8 cellular contexts compared by ENCODE assay signal in the genomic region with DNA sequence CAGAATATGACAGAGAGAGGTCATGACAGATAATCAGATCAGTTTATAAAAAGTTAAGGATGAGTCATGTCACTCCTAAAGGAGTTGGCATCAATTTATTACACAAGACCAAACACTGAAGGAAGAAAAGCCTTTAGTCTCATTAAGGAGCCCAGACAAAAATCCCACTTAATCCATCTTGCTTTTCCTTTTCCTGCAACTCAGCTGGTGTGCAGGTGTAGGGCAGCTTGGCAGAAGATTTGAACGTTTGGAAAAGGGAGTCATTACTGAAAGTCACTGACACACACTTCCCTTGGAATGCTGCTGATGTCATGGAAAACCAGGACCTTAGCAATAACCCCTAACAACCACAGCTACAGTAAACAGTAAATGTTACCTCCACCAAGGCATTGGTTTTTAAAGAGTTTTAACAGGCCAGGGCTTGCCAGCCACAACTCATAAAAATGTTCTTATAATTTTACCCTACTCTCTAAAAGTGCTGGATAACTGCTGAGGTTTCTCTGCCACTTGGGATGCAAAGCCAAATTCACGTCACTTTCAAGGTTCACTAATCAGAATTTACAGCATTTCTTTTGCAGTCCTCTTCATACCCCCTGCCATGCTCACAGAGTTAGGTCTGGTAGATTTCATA.
DNase-seq lines count a peak whose midpoint lies in the region; ATAC-seq lines count a peak whose summit lies in the region.

No MANE protein-coding gene starts in this region.

- DNase-seq in G401 (ENCODE audit: low spot score) (peak; percentile 66), NCI-H82 (lab: John Stamatoyannopoulos, UW) (peak; percentile 95), non-pigmented ciliary epithelial cell (ENCODE audit: low read depth) (peak; percentile 95), posterior vena cava (ENCODE audit: low spot score) (no peak), middle frontal gyrus (ENCODE audit: extremely low spot score, low spot score) (no peak)

- H3K4me3 ChIP-seq in esophagus (ENCODE audit: low read depth in 1 of 2, low read length in 2 of 2): no peak overlapping the region

- no peaks in the 10 kb centered on the region for H3K27me3 ChIP-seq in esophagus (ENCODE audit: control insufficient read depth in 1 of 2, insufficient read depth in 2 of 2, low read length in 2 of 2)

- peaks cover 0 to 5% of the 10 kb centered on the region in 2 donors for H3K4me1 ChIP-seq in esophagus (ENCODE audit: control insufficient read depth in 2 of 2, insufficient read depth in 2 of 2, low read length in 1 of 2)

- no peaks in the 10 kb centered on the region for H3K36me3 ChIP-seq in esophagus (ENCODE audit: control insufficient read depth in 2 of 2, insufficient read depth in 2 of 2, low read length in 1 of 2)

- H3K27ac ChIP-seq in esophagus (ENCODE audit: low read depth in 2 of 2, low read length in 1 of 2): peak overlapping the region; percentile 80 to 86

- H3K9me3 ChIP-seq in esophagus (ENCODE audit: control insufficient read depth in 2 of 2, insufficient read depth in 1 of 2, low read depth in 1 of 2, low read length in 1 of 2): no peaks in the 10 kb centered on the region

- in situ Hi-C loops in G401 (cut with HindIII; ENCODE audit: low sequenced_read_pairs): no loop called here

- intact Hi-C loops in posterior vena cava (cut with DNase I): loop anchor here in 1 of 2 donors (10.0 kb wide), 2 partner anchors 105 to 645 kb away; no protein-coding TSS in a partner anchor

- ATAC-seq in GM21390 (IDR thresholded peaks at IDR 0.05; ENCODE audit: unreplicated experiment) (no peak), HG02678 (IDR thresholded peaks at IDR 0.05; ENCODE audit: unreplicated experiment) (no peak)

- 13 to 19% methylated on average over 2 of the region's 2 CpGs for WGBS in esophagus, 2 donors

Comparison
In these comparisons a context has a peak if more than half of its experiments do, and no peak if none do; other contexts are left out.
1. DNase-seq: peak in G401 (single experiment), NCI-H82 (single experiment) and non-pigmented ciliary epithelial cell (single experiment); none in posterior vena cava (single experiment) and middle frontal gyrus (single experiment).